ENCODE assay signal across 1 cellular context in genomic region chr17:17990282-17990681, GRCh38.
TF ChIP-seq lines count a peak whose summit lies in the region.

No MANE protein-coding gene starts in this region.

TF ChIP-seq in HCT116, 20 proteins besides CTCF, POLR2A, EP300 and RAD21:
- TF ChIP-seq CEBPB (IDR thresholded peaks at IDR 0.05; ENCODE audit: low read depth) (no peak), MAX (IDR thresholded peaks at IDR 0.05) (no peak), SIN3A (IDR thresholded peaks at IDR 0.05; ENCODE audit: low read depth) (no peak), ZBTB33 (IDR thresholded peaks at IDR 0.05; ENCODE audit: extremely low read depth, insufficient replicate concordance, low read length) (no peak), SRF (IDR thresholded peaks at IDR 0.05; ENCODE audit: low read depth) (no peak), FOSL1 (IDR thresholded peaks at IDR 0.05; ENCODE audit: low read depth) (no peak), POLR2AphosphoS5 (IDR thresholded peaks at IDR 0.05; ENCODE audit: low read depth, low read length) (no peak), EZH2 (IDR thresholded peaks at IDR 0.05) (no peak), TCF7L2 (IDR thresholded peaks at IDR 0.05; ENCODE audit: borderline replicate concordance, extremely low read depth, insufficient read depth, insufficient read length) (no peak), YY1 (IDR thresholded peaks at IDR 0.05; ENCODE audit: extremely low read depth, insufficient replicate concordance, low read depth, low read length) (no peak), ELF1 (IDR thresholded peaks at IDR 0.05; ENCODE audit: borderline replicate concordance, low read depth) (no peak), EGR1 (IDR thresholded peaks at IDR 0.05; ENCODE audit: low read depth) (no peak), ZFX (IDR thresholded peaks at IDR 0.05) (no peak), ZNF274 (IDR thresholded peaks at IDR 0.05; ENCODE audit: low read depth, low read length) (no peak), ATF3 (IDR thresholded peaks at IDR 0.05) (no peak), REST (IDR thresholded peaks at IDR 0.05; ENCODE audit: low read depth) (no peak), JUND (IDR thresholded peaks at IDR 0.05) (no peak), EZH2phosphoT487 (IDR thresholded peaks at IDR 0.05; ENCODE audit: borderline replicate concordance) (no peak)
